ENCODE assay signal across 28 cellular contexts in genomic region chr5:137359941-137360340, GRCh38.
"Had no signal": no experiment of that assay in that cellular context is flagged by ENCODE, and none has a peak within 500 bp of the region (broad histone marks: within the 10 kb centered on the region; RNA-seq: fewer than 3 reads in every experiment).

No MANE protein-coding gene starts in this region.

- FAIRE-seq: TTC549 had no signal

- H3K4me3 ChIP-seq: ascending aorta had no signal

- H3K36me3 ChIP-seq: ascending aorta had no signal

- H3K4me1 ChIP-seq: ascending aorta had no signal

- H3K9me3 ChIP-seq: ascending aorta had no signal

- ATAC-seq: activated CD8-positive, alpha-beta T cell treated with anti-CD3 and anti-CD28 coated beads for 36 hours; activated naive CD8-positive, alpha-beta T cell treated with anti-CD3 and anti-CD28 coated beads, Interleukin-2, amount 50 U/mL, for 24 hours; activated T-cell treated with anti-CD3 and anti-CD28 coated beads, Interleukin-2, amount 50 U/mL, for 4 hours; activated T-cell treated with anti-CD3 and anti-CD28 coated beads, Interleukin-2, amount 50 U/mL, for 72 hours; activated T-helper 17 cell treated with anti-CD3 and anti-CD28 coated beads, Interleukin-2, amount 50 U/mL, for 72 hours had no signal

- H3K27me3 ChIP-seq: ascending aorta had no signal

- DNase-seq: activated B cell treated with CpG ODN at 0.5 μM for 24 hours; activated CD4-positive, alpha-beta memory T cell treated with anti-CD3 and anti-CD28 coated beads for 36 hours; activated CD4-positive, alpha-beta T cell treated with anti-CD3 and anti-CD28 coated beads for 4 hours; activated CD4-positive, alpha-beta T cell treated with anti-CD3 and anti-CD28 coated beads, Interleukin-2, amount 10 ng/mL, durations not matched to agents 24 days and 14 days; activated CD4-positive, alpha-beta T cell treated with anti-CD3 and anti-CD28 coated beads, Interleukin-2, amount 50 U/mL, for 1 hour; activated CD4-positive, alpha-beta T cell treated with anti-CD3 and anti-CD28 coated beads, Interleukin-2, amount 50 U/mL, for 4 hours; activated CD4-positive, CD25-positive, alpha-beta regulatory T cell treated with anti-CD3 and anti-CD28 coated beads, Interleukin-2, amount 50 U/mL, for 72 hours; activated CD8-positive, alpha-beta memory T cell treated with anti-CD3 and anti-CD28 coated beads, Interleukin-2, amount 50 U/mL, for 4 hours; activated CD8-positive, alpha-beta T cell treated with anti-CD3 and anti-CD28 coated beads for 36 hours; activated effector memory CD4-positive, alpha-beta T cell treated with anti-CD3 and anti-CD28 coated beads, Interleukin-2, amount 50 U/mL, for 16 hours; activated naive CD4-positive, alpha-beta T cell treated with anti-CD3 and anti-CD28 coated beads, Interleukin-2, amount 10 ng/mL, durations not matched to agents 7 days and 5 days; activated naive CD4-positive, alpha-beta T cell treated with Interleukin-2 at 50 U/mL for 16 hours; activated naive CD8-positive, alpha-beta T cell treated with anti-CD3 and anti-CD28 coated beads, Interleukin-2, amount 10 ng/mL, durations not matched to agents 7 days and 5 days; activated naive CD8-positive, alpha-beta T cell treated with anti-CD3 and anti-CD28 coated beads, Interleukin-2, amount 50 U/mL, for 24 hours; activated T-cell treated with anti-CD3 and anti-CD28 coated beads for 4 hours; activated T-cell treated with anti-CD3 and anti-CD28 coated beads, Interleukin-2, amount 50 U/mL, for 1 hour; activated T-cell treated with anti-CD3 and anti-CD28 coated beads, Interleukin-2, amount 50 U/mL, for 4 hours; activated T-cell treated with anti-CD3 and anti-CD28 coated beads, Interleukin-2, amount 50 U/mL, for 72 hours; amygdala; anterior cingulate cortex; central memory CD4-positive, alpha-beta T cell; T-helper 1 cell; T-helper 2 cell; T-helper 9 cell had no signal

- H3K27ac ChIP-seq: ascending aorta, VCaP had no signal
